ENCODE assay signal across 6 cellular contexts in the genomic region with DNA sequence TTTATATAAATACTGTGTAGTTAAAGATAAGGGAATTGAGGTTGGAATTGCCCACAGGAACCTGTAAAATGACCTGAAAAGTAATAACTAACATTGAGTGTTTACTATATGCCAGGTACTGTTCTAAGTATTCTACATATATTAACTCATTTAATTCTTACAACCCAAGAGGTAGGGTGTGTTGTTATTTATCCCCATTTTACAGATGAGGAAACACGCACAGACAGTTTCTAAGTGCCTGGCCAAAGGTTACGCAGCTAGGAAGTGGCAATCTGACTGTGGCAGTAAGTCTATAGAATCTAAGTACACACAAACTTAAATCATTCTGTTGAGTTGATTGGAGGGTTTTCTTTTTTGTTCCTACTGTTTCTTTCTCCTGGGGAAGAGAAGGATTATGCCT. TPM values are rescaled to one million over a fixed set of nuclear protein-coding genes. Genes with fewer than 3 reads are reported as not detected.
DNase-seq lines count a peak whose midpoint lies in the region; ATAC-seq and TF ChIP-seq lines count a peak whose summit lies in the region.

No MANE protein-coding gene starts in this region.

- peak overlapping the region; percentile 85 for H3K4me3 Mint-ChIP-seq in activated naive CD4-positive, alpha-beta T cell treated with anti-CD3 and anti-CD28 coated beads for 36 hours
- peak overlapping the region; percentile 86 for H3K4me3 Mint-ChIP-seq in central memory CD8-positive, alpha-beta T cell

- peaks cover 3 to 8% of the 10 kb centered on the region in 2 donors for H3K36me3 ChIP-seq in stomach smooth muscle (ENCODE audit: control insufficient read depth in 2 of 2, insufficient read depth in 2 of 2, low read length in 2 of 2)

- H3K27ac Mint-ChIP-seq in activated naive CD4-positive, alpha-beta T cell treated with anti-CD3 and anti-CD28 coated beads for 36 hours: peak overlapping the region; percentile 94
- H3K27ac Mint-ChIP-seq in central memory CD8-positive, alpha-beta T cell (ENCODE audit: low read depth): peak overlapping the region; percentile 91

- peaks cover 51% of the 10 kb centered on the region for H3K4me1 Mint-ChIP-seq in activated naive CD4-positive, alpha-beta T cell treated with anti-CD3 and anti-CD28 coated beads for 36 hours (ENCODE audit: low read depth)
- H3K4me1 Mint-ChIP-seq in central memory CD8-positive, alpha-beta T cell: peaks cover 58% of the 10 kb centered on the region

- no peak for TF ChIP-seq CTCF in omental fat pad (IDR thresholded peaks at IDR 0.05)

- no peak overlapping the region for H3K27ac ChIP-seq in stomach smooth muscle (ENCODE audit: low read length)

- no peak for DNase-seq in activated naive CD4-positive, alpha-beta T cell treated with anti-CD3 and anti-CD28 coated beads for 36 hours
- no peak for DNase-seq in activated naive CD4-positive, alpha-beta T cell treated with anti-CD3 and anti-CD28 coated beads, Interleukin-2, amount 50 U/mL, for 16 hours
- DNase-seq in central memory CD8-positive, alpha-beta T cell (ENCODE audit: low spot score in 2 of 2): no peak
- DNase-seq in omental fat pad (ENCODE audit: low spot score) (no peak), nucleus accumbens (lab: John Stamatoyannopoulos, UW) (no peak)

- CTCF ChIA-PET in activated naive CD4-positive, alpha-beta T cell treated with anti-CD3 and anti-CD28 coated beads for 36 hours (lab: Charles Lee): interaction anchor here (1.1 to 4.0 kb wide), 5 partner anchors 15 to 161 kb away, joined by 3 to 21 read pairs (median 6); a partner anchor contains a TSS

- H3K4me1 ChIP-seq in stomach smooth muscle (ENCODE audit: control insufficient read depth, insufficient read depth, low read length): peaks cover 12% of the 10 kb centered on the region

- no peak for ATAC-seq in central memory CD8-positive, alpha-beta T cell (replicated peaks; ENCODE audit: extremely low read depth, poor library complexity, severe bottlenecking)
- ATAC-seq in omental fat pad (ENCODE audit: low FRiP score): no peak

- intact Hi-C loops in activated naive CD4-positive, alpha-beta T cell treated with anti-CD3 and anti-CD28 coated beads for 36 hours (cut with micrococcal nuclease): loop anchor here (1.0 to 5.0 kb wide), 3 partner anchors 9 to 501 kb away; a partner anchor contains a TSS

- H3K27me3 ChIP-seq in stomach smooth muscle (ENCODE audit: control insufficient read depth in 1 of 2, insufficient read depth in 2 of 2, low read length in 2 of 2): peaks cover 17 to 28% of the 10 kb centered on the region in 2 donors

- peak overlapping the region; percentile 87 to 98 for H3K4me3 ChIP-seq in stomach smooth muscle (ENCODE audit: low read length in 2 of 2)

- no peak overlapping the region for H3K9ac ChIP-seq in stomach smooth muscle (ENCODE audit: low read length in 2 of 2)

- H3K9me3 Mint-ChIP-seq in activated naive CD4-positive, alpha-beta T cell treated with anti-CD3 and anti-CD28 coated beads for 36 hours: no peaks in the 10 kb centered on the region
- no peaks in the 10 kb centered on the region for H3K9me3 Mint-ChIP-seq in central memory CD8-positive, alpha-beta T cell

- peaks cover 26% of the 10 kb centered on the region for H3K36me3 Mint-ChIP-seq in activated naive CD4-positive, alpha-beta T cell treated with anti-CD3 and anti-CD28 coated beads for 36 hours (ENCODE audit: low read depth)
- H3K36me3 Mint-ChIP-seq in central memory CD8-positive, alpha-beta T cell (ENCODE audit: insufficient read depth): peaks cover 46% of the 10 kb centered on the region

- H3K27me3 Mint-ChIP-seq in activated naive CD4-positive, alpha-beta T cell treated with anti-CD3 and anti-CD28 coated beads for 36 hours (ENCODE audit: low read depth): no peaks in the 10 kb centered on the region
- no peaks in the 10 kb centered on the region for H3K27me3 Mint-ChIP-seq in central memory CD8-positive, alpha-beta T cell

- no peaks in the 10 kb centered on the region for H3K9me3 ChIP-seq in stomach smooth muscle (ENCODE audit: control insufficient read depth in 2 of 2, low read length in 2 of 2)

RNA-seq across cellular contexts. Expression of a gene that starts 1.1 kb away (rescaled TPM):
- total RNA-seq in activated naive CD4-positive, alpha-beta T cell treated with anti-CD3 and anti-CD28 coated beads for 36 hours: 1 to 10 TPM; 6.4 to 7.7 TPM
- 10 to 100 TPM; 41.8 to 70.7 (median 65.7) TPM for total RNA-seq in omental fat pad

RNA-seq across cellular contexts. Expression of a gene that starts 5.2 kb away (rescaled TPM):
- total RNA-seq in activated naive CD4-positive, alpha-beta T cell treated with anti-CD3 and anti-CD28 coated beads for 36 hours: 10 to 100 TPM; 26.7 to 28.0 TPM
- total RNA-seq in omental fat pad: 1 to 10 TPM; 1.2 to 7.1 (median 1.9) TPM

RNA-seq across cellular contexts. Expression of a gene that starts 8.3 kb away (rescaled TPM):
- 100 to 1,000 TPM; 194 to 202 TPM for total RNA-seq in activated naive CD4-positive, alpha-beta T cell treated with anti-CD3 and anti-CD28 coated beads for 36 hours
- total RNA-seq in omental fat pad: 10 to 100 TPM; 81.9 to 96.2 (median 89.0) TPM

RNA-seq across cellular contexts. Expression of a gene that starts 11.1 kb away (rescaled TPM):
- total RNA-seq in activated naive CD4-positive, alpha-beta T cell treated with anti-CD3 and anti-CD28 coated beads for 36 hours: 10 to 100 TPM; 10.4 to 10.8 TPM
- total RNA-seq in omental fat pad: 1 to 10 TPM; 2.4 to 8.7 (median 5.1) TPM

RNA-seq across cellular contexts. Expression of a gene that starts 23.1 kb away (rescaled TPM):
- total RNA-seq in activated naive CD4-positive, alpha-beta T cell treated with anti-CD3 and anti-CD28 coated beads for 36 hours: 1 to 10 TPM; 5.4 to 6.1 TPM
- 1 to 10 TPM in 2 of 4 donors, under 1 TPM in 1, not detected in 1; 0.19 to 5.6 (median 2.8) TPM for total RNA-seq in omental fat pad

Comparison
In these comparisons a context has a peak if more than half of its experiments do, and no peak if none do; other contexts are left out.
1. RNA of a gene that starts 1.1 kb away (total RNA-seq): 41.8 to 70.7 TPM in omental fat pad; 6.4 to 7.7 TPM in activated naive CD4-positive, alpha-beta T cell treated with anti-CD3 and anti-CD28 coated beads for 36 hours; every median in the first group is over 4 times any median in the second.